ENCODE assay signal across 2 cellular contexts in genomic region chr4:23097251-23097650, GRCh38.
TF ChIP-seq lines count a peak whose summit lies in the region.

No MANE protein-coding gene starts in this region.

TF ChIP-seq in IMR-90, 13 proteins besides CTCF, POLR2A, EP300 and RAD21 (continued from another document):
- TF ChIP-seq RFX5 (IDR thresholded peaks at IDR 0.05; ENCODE audit: low read depth, low read length) = no peak
- TF ChIP-seq RCOR1 (IDR thresholded peaks at IDR 0.05; ENCODE audit: insufficient replicate concordance, low read length) = no peak
- TF ChIP-seq CEBPB (IDR thresholded peaks at IDR 0.05; ENCODE audit: low read depth, low read length) = no peak
- TF ChIP-seq MAZ (IDR thresholded peaks at IDR 0.05; ENCODE audit: borderline replicate concordance, low read depth, low read length) = no peak
- TF ChIP-seq MAFK (IDR thresholded peaks at IDR 0.05; ENCODE audit: low read depth, low read length) = no peak
- TF ChIP-seq FOS (IDR thresholded peaks at IDR 0.05; ENCODE audit: low read depth, low read length) = no peak

TF ChIP-seq in WTC11, 78 proteins besides CTCF, POLR2A, EP300 and RAD21 (continued from another document):
- TF ChIP-seq STAT6 (CRISPR knock-in tag; conservative IDR thresholded peaks at IDR 0.05; ENCODE audit: low read depth) (no peak), PRRX2 (CRISPR knock-in tag; IDR thresholded peaks at IDR 0.05) (no peak), CREB1 (CRISPR knock-in tag; IDR thresholded peaks at IDR 0.05) (no peak), FOXP4 (CRISPR knock-in tag; IDR thresholded peaks at IDR 0.05) (no peak), RORB (CRISPR knock-in tag; IDR thresholded peaks at IDR 0.05) (no peak)
